9 cellular contexts compared by ENCODE assay signal in the genomic region with DNA sequence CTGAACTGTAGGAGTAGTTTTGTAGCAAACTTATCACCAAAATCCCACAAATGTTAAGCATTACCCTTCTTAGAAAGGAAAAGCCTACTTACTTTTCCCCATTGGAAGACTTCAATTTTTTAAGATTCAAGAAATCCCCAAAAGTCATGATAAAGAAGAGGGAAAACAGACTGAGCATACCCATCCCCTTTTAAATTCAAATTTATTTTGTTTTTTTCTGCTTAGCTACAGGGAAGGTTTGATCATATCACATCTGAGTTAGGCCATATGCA.
DNase-seq lines count a peak whose midpoint lies in the region; ATAC-seq and TF ChIP-seq lines count a peak whose summit lies in the region.
"Had no signal": no experiment of that assay in that cellular context is flagged by ENCODE, and none has a peak within 500 bp of the region (broad histone marks: within the 10 kb centered on the region; RNA-seq: fewer than 3 reads in every experiment).

No MANE protein-coding gene starts in this region.

- no peak for TF ChIP-seq CTCF in Caco-2 (IDR thresholded peaks at IDR 0.05; ENCODE audit: insufficient read depth in 1 of 2, low read depth in 1 of 2, low read length in 1 of 2, severe bottlenecking in 1 of 2, unreplicated experiment in 1 of 2)
- TF ChIP-seq CTCF in psoas muscle (IDR thresholded peaks at IDR 0.05): no peak

- H3K4me3 Mint-ChIP-seq in Caco-2 (ENCODE audit: unreplicated experiment): peak overlapping the region; percentile 97

- CTCF ChIA-PET in Caco-2 (lab: Charles Lee): interaction anchor here (0.8 to 1.7 kb wide), 4 partner anchors 21 to 42 kb away, joined by 4 to 11 read pairs (median 8); no protein-coding TSS in a partner anchor

- peaks cover 38% of the 10 kb centered on the region for H3K36me3 Mint-ChIP-seq in Caco-2 (ENCODE audit: insufficient read depth, unreplicated experiment)

- H3K4me1 ChIP-seq in Caco-2 (peaks cover 58% of the 10 kb centered on the region), SJSA1 (replicated peaks) (peaks cover 57% of the 10 kb centered on the region), psoas muscle (peaks cover 22% of the 10 kb centered on the region)

- H3K27ac ChIP-seq in SJSA1 (peak overlapping the region; percentile 100), epithelial cell of prostate (peak overlapping the region; percentile 100), psoas muscle (peak overlapping the region; percentile 85)

- H3K27ac Mint-ChIP-seq in Caco-2 (ENCODE audit: unreplicated experiment): peak overlapping the region; percentile 99

- H3K36me3 ChIP-seq in Caco-2 (ENCODE audit: control insufficient read depth, insufficient read depth, low read length) (no peaks in the 10 kb centered on the region), SJSA1 (no peaks in the 10 kb centered on the region), psoas muscle (ENCODE audit: insufficient read depth in 1 of 2, low read depth in 1 of 2) (no peaks in the 10 kb centered on the region)

- H3K9me3 ChIP-seq in Caco-2 (no peaks in the 10 kb centered on the region; the same call in 1 of the 2 replicates), SJSA1 (replicated peaks) (no peaks in the 10 kb centered on the region), psoas muscle (no peaks in the 10 kb centered on the region)

- DNase-seq in Caco-2 (no peak), SJSA1 (ENCODE audit: low read depth in 1 of 2, low spot score in 2 of 2) (no peak), epithelial cell of prostate (ENCODE audit: low read depth, low spot score) (no peak), psoas muscle (no peak), NCI-H2196 treated with DMSO at 0.1 percent for 48 hours (lab: John Stamatoyannopoulos, UW; ENCODE audit: unreplicated experiment) (no peak), NCI-H1048 (lab: John Stamatoyannopoulos, UW) (no peak), NK-92 (lab: John Stamatoyannopoulos, UW; ENCODE audit: unreplicated experiment) (no peak)
- no peak for DNase-seq in stimulated activated CD4-positive, alpha-beta T cell treated with anti-CD3 and anti-CD28 coated beads, Interleukin-2, amount 100 ng/mL, for 24 hours
- DNase-seq: NCI-H1436 had no signal

- POLR2A ChIA-PET in Caco-2 (lab: Charles Lee): interaction anchor here (0.7 to 5.6 kb wide), 11 partner anchors 14 to 241 kb away, joined by 3 to 66 read pairs (median 5); no protein-coding TSS in a partner anchor

- intact Hi-C loops in Caco-2 (cut with micrococcal nuclease; ENCODE audit: unreplicated experiment) (loop anchor here (1.0 kb wide), 3 partner anchors 21 to 40 kb away; no protein-coding TSS in a partner anchor), psoas muscle (cut with DNase I) (loop anchor here in 1 of 2 donors (5.0 kb wide), 1 partner anchor 38 kb away; no protein-coding TSS in a partner anchor)

- peaks cover 45% of the 10 kb centered on the region for H3K4me1 Mint-ChIP-seq in Caco-2 (ENCODE audit: low read depth, unreplicated experiment)

- no peak for ATAC-seq in psoas muscle

- peaks cover 2% of the 10 kb centered on the region for H3K27me3 Mint-ChIP-seq in Caco-2 (ENCODE audit: insufficient read depth, unreplicated experiment)

- H3K27me3 ChIP-seq in Caco-2 (replicated peaks; ENCODE audit: control insufficient read depth, insufficient read depth, low read length): no peaks in the 10 kb centered on the region
- no peaks in the 10 kb centered on the region for H3K27me3 ChIP-seq in SJSA1 (replicated peaks)
- no peaks in the 10 kb centered on the region for H3K27me3 ChIP-seq in psoas muscle (ENCODE audit: insufficient read depth in 3 of 3, low read length in 2 of 3)

- peak overlapping the region; percentile 17 for H3K4me3 ChIP-seq in Caco-2 (ENCODE audit: low read depth, low read length)
- peak overlapping the region; percentile 15 for H3K4me3 ChIP-seq in SJSA1
- H3K4me3 ChIP-seq in psoas muscle: peak overlapping the region; percentile 33

- TSS peak; percentile 82 for BruUV-seq in Caco-2 (replicated peaks; lab: Mats Ljungman, UMichigan)

- H3K9me3 Mint-ChIP-seq in Caco-2 (ENCODE audit: unreplicated experiment): no peaks in the 10 kb centered on the region
